23 cellular contexts compared by ENCODE assay signal in the genomic region with DNA sequence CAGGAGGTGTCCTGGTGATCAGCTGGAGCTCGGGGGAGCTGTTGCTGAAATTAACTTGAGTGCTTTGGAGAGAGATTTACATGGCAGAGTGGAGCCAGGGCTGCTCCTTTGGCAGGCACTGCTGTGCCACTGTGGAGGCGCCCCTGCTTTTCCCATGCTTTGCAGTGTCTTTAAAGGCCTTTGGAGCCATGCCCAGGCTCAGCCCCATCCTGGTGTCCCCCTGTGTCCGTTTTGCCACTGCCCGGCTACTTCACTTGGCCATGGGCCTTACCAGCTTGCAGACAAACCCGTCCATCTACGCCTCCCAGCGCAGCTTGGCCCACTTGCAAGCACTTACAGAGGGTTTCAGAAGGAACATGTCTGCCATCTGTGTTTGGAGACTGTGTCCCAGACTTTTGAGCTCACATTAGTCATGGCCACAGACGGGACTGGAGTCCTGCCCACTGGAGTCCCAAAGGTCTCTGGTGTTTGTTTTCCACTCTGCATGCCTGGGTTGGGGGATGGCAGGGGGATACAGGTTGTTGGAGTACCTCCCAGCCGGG. TPM values are rescaled to one million over a fixed set of nuclear protein-coding genes. Genes with fewer than 3 reads are reported as not detected.
A peak's percentile ranks its signal among the peaks of the same experiment; 100 is the strongest.
DNase-seq lines count a peak whose midpoint lies in the region; ATAC-seq and TF ChIP-seq lines count a peak whose summit lies in the region.
"Had no signal": no experiment of that assay in that cellular context is flagged by ENCODE, and none has a peak within 500 bp of the region (broad histone marks: within the 10 kb centered on the region; RNA-seq: fewer than 3 reads in every experiment).

No MANE protein-coding gene starts in this region.

- DNase-seq in right atrium auricular region (ENCODE audit: low spot score), result peak; percentile 87
- peak; percentile 68 to 90 for DNase-seq in psoas muscle
- no peak for DNase-seq in stimulated activated CD4-positive, alpha-beta T cell treated with anti-CD3 and anti-CD28 coated beads, Interleukin-4, amount 100 ng/mL, for 24 hours
- no peak for DNase-seq in activated CD8-positive, alpha-beta memory T cell treated with anti-CD3 and anti-CD28 coated beads for 24 hours
- no peak for DNase-seq in glutamatergic neuron
- DNase-seq: activated CD4-positive, alpha-beta T cell treated with anti-CD3 and anti-CD28 coated beads for 48 hours; activated naive CD4-positive, alpha-beta T cell treated with anti-CD3 and anti-CD28 coated beads, Interleukin-2, amount 50 U/mL, for 16 hours; activated T-cell treated with anti-CD3 and anti-CD28 coated beads for 4 hours; Calu3; effector CD4-positive, alpha-beta T cell; H9; Karpas-422; left colon; NCI-H1436 treated with DMSO at 0.1 percent for 48 hours; NCI-H510A treated with DMSO at 0.1 percent for 48 hours; OCI-M1 had no signal

- H3K4me3 ChIP-seq in BLaER1 (no peak overlapping the region), right atrium auricular region (no peak overlapping the region), psoas muscle (no peak overlapping the region)
- H3K4me3 ChIP-seq: prostate gland, SJCRH30 had no signal

- intact Hi-C loops in psoas muscle (cut with DNase I), result no loop called here

- no peak overlapping the region for H3K4me3 Mint-ChIP-seq in glutamatergic neuron (ENCODE audit: unreplicated experiment)
- H3K4me3 Mint-ChIP-seq: H9; stimulated activated naive CD8-positive, alpha-beta T cell treated with anti-CD3 and anti-CD28 coated beads, Interleukin-15, Interleukin-2, amounts not matched to agents 100 ng/mL and 50 ng/mL, for 24 hours had no signal

- 56 to 70% (median 67%) methylated on average over 9 of the region's 9 CpGs for WGBS in adipose tissue, 3 donors
- WGBS in psoas muscle, 3 donors, result 34 to 48% (median 35%) methylated on average over 9 of the region's 9 CpGs

- peaks cover under 1% of the 10 kb centered on the region for H3K27me3 Mint-ChIP-seq in glutamatergic neuron (ENCODE audit: unreplicated experiment)

- no peaks in the 10 kb centered on the region for H3K9me3 Mint-ChIP-seq in glutamatergic neuron (ENCODE audit: unreplicated experiment)
- H3K9me3 Mint-ChIP-seq: stimulated activated naive CD8-positive, alpha-beta T cell treated with anti-CD3 and anti-CD28 coated beads, Interleukin-15, Interleukin-2, amounts not matched to agents 100 ng/mL and 50 ng/mL, for 24 hours had no signal

- H3K4me2 ChIP-seq in BLaER1, result peak overlapping the region; percentile 13; the same call in 1 of the 2 replicates

- H3K9ac ChIP-seq in BLaER1, result no peak overlapping the region

- no peaks in the 10 kb centered on the region for H3K27me3 ChIP-seq in BLaER1
- no peaks in the 10 kb centered on the region for H3K27me3 ChIP-seq in right atrium auricular region
- no peaks in the 10 kb centered on the region for H3K27me3 ChIP-seq in psoas muscle (ENCODE audit: insufficient read depth in 3 of 3, low read length in 2 of 3)

- peaks cover 5% of the 10 kb centered on the region for H3K4me1 Mint-ChIP-seq in glutamatergic neuron (ENCODE audit: low read depth, unreplicated experiment)

- H4K20me1 ChIP-seq in BLaER1, result no peaks in the 10 kb centered on the region

- TF ChIP-seq CTCF in right atrium auricular region (IDR thresholded peaks at IDR 0.05), result no peak
- TF ChIP-seq CTCF in psoas muscle (IDR thresholded peaks at IDR 0.05), result no peak
- TF ChIP-seq CTCF in glutamatergic neuron (IDR thresholded peaks at IDR 0.05; ENCODE audit: partially characterized antibody, unreplicated experiment), result no peak

- H3K36me3 Mint-ChIP-seq in glutamatergic neuron (ENCODE audit: unreplicated experiment), result peaks cover 10% of the 10 kb centered on the region

- ATAC-seq in psoas muscle, result peak in 3 of 4 donors; percentile 66 to 81 (median 68)
- no peak for ATAC-seq in HG02678 (IDR thresholded peaks at IDR 0.05; ENCODE audit: unreplicated experiment)
- ATAC-seq: left colon had no signal

- no peak overlapping the region for H3K27ac Mint-ChIP-seq in glutamatergic neuron (ENCODE audit: unreplicated experiment)
- H3K27ac Mint-ChIP-seq: stimulated activated naive CD8-positive, alpha-beta T cell treated with anti-CD3 and anti-CD28 coated beads, Interleukin-15, Interleukin-2, amounts not matched to agents 100 ng/mL and 50 ng/mL, for 24 hours had no signal

- peaks cover 12% of the 10 kb centered on the region for H3K4me1 ChIP-seq in BLaER1
- peaks cover 0 to 18% of the 10 kb centered on the region in 2 donors for H3K4me1 ChIP-seq in right atrium auricular region
- H3K4me1 ChIP-seq in psoas muscle, result no peaks in the 10 kb centered on the region
- H3K4me1 ChIP-seq: prostate gland, SJCRH30 had no signal

- H3K27ac ChIP-seq in BLaER1 (no peak overlapping the region), adipose tissue (ENCODE audit: low read depth, low read length) (peak overlapping the region; percentile 19), right atrium auricular region (peak overlapping the region; percentile 26 to 56), psoas muscle (no peak overlapping the region)
- H3K27ac ChIP-seq: SJCRH30 had no signal

- peaks cover 12% of the 10 kb centered on the region for H3K9me3 ChIP-seq in BLaER1
- no peaks in the 10 kb centered on the region for H3K9me3 ChIP-seq in right atrium auricular region
- H3K9me3 ChIP-seq in psoas muscle, result no peaks in the 10 kb centered on the region
- H3K9me3 ChIP-seq: prostate gland, SJCRH30 had no signal

- no peaks in the 10 kb centered on the region for H3K36me3 ChIP-seq in BLaER1
- H3K36me3 ChIP-seq in right atrium auricular region, result no peaks in the 10 kb centered on the region
- no peaks in the 10 kb centered on the region for H3K36me3 ChIP-seq in psoas muscle (ENCODE audit: insufficient read depth in 1 of 2, low read depth in 1 of 2)
- H3K36me3 ChIP-seq: prostate gland, SJCRH30 had no signal

RNA-seq across cellular contexts. Expression of gene LAMTOR5, which starts 18.2 kb away (rescaled TPM):
- polyA plus RNA-seq in adipose tissue, result 100 to 1,000 TPM; 135 to 332 (median 309) TPM
- 100 to 1,000 TPM; 142 to 177 TPM for total RNA-seq in right atrium auricular region
- total RNA-seq in psoas muscle, result 100 to 1,000 TPM; 166 to 250 (median 207) TPM
- polyA plus RNA-seq in psoas muscle, result 100 to 1,000 TPM; 348 to 541 (median 375) TPM
- total RNA-seq in glutamatergic neuron (ENCODE audit: unreplicated experiment), result 135 TPM

RNA-seq across cellular contexts. Expression of gene PROK1, which starts 25.3 kb away (rescaled TPM):
- polyA plus RNA-seq in adipose tissue (1 to 10 TPM in 2 of 3 donors, under 1 TPM in 1; 0.06 to 5.1 (median 2.7) TPM), psoas muscle (10 to 100 TPM in 1 of 3 donors, under 1 TPM in 2; 0.23 to 15.0 (median 0.68) TPM)
- total RNA-seq in right atrium auricular region (1 to 10 TPM; 1.0 to 5.1 TPM), psoas muscle (under 1 TPM in 3 of 4 donors, not detected in 1; 0.15 to 0.21 (median 0.16) TPM), glutamatergic neuron (ENCODE audit: unreplicated experiment) (not detected)
- total RNA-seq: Calu3, H9, left colon, SJCRH30 had no signal
- polyA plus RNA-seq: AG04450 had no signal

RNA-seq across cellular contexts. Expression of gene SLC16A4, which starts 34.9 kb away (rescaled TPM):
- polyA plus RNA-seq in adipose tissue (1 to 10 TPM in 2 of 3 donors, under 1 TPM in 1; 0.35 to 7.5 (median 2.9) TPM), psoas muscle (1 to 10 TPM in 2 of 3 donors, under 1 TPM in 1; 0.79 to 4.3 (median 1.1) TPM)
- total RNA-seq in right atrium auricular region (1 to 10 TPM; 4.7 to 8.9 TPM), psoas muscle (1 to 10 TPM in 2 of 4 donors, under 1 TPM in 2; 0.86 to 1.1 (median 1.0) TPM), glutamatergic neuron (ENCODE audit: unreplicated experiment) (4.4 TPM)

Comparison
In these comparisons a context has a peak if more than half of its experiments do, and no peak if none do; other contexts are left out.
1. H3K27ac ChIP-seq: peak in adipose tissue (single experiment) and right atrium auricular region (2 of 2); none in BLaER1 (single experiment) and psoas muscle (single experiment).
2. DNase-seq: peak in right atrium auricular region (single experiment) and psoas muscle (2 of 2); none in stimulated activated CD4-positive, alpha-beta T cell treated with anti-CD3 and anti-CD28 coated beads, Interleukin-4, amount 100 ng/mL, for 24 hours (single experiment), activated CD8-positive, alpha-beta memory T cell treated with anti-CD3 and anti-CD28 coated beads for 24 hours (single experiment) and glutamatergic neuron (single experiment).